22 cellular contexts compared by ENCODE assay signal in genomic region chr2:71471276-71471675, GRCh38. TPM values are rescaled to one million over a fixed set of nuclear protein-coding genes. Genes with fewer than 3 reads are reported as not detected.
DNase-seq lines count a peak whose midpoint lies in the region; ATAC-seq and TF ChIP-seq lines count a peak whose summit lies in the region.
"Had no signal": no experiment of that assay in that cellular context is flagged by ENCODE, and none has a peak within 500 bp of the region (broad histone marks: within the 10 kb centered on the region; RNA-seq: fewer than 3 reads in every experiment).

No MANE protein-coding gene starts in this region.

- no peak for TF ChIP-seq CTCF in spleen (IDR thresholded peaks at IDR 0.05 in 8 of 11, conservative IDR thresholded peaks at IDR 0.05 in 3 of 11)

- H3K27me3 ChIP-seq in spleen (replicated peaks in 1 of 7): peaks cover 0 to 38% (median 5%) of the 10 kb centered on the region in 7 donors
- H3K27me3 ChIP-seq: uterus had no signal

- no peaks in the 10 kb centered on the region for H3K9me3 ChIP-seq in spleen
- H3K9me3 ChIP-seq: BLaER1 treated with 17β-estradiol and CSF1 and Interleukin-3, amounts not matched to agents 10 nM and 100 nM; gastroesophageal sphincter; uterus had no signal

- ATAC-seq in GM21367 (IDR thresholded peaks at IDR 0.05; ENCODE audit: unreplicated experiment) (no peak), GM21390 (IDR thresholded peaks at IDR 0.05; ENCODE audit: unreplicated experiment) (no peak)
- ATAC-seq: gastroesophageal sphincter, T-cell, WTC11 had no signal

- peaks cover 0 to 31% (median 0%) of the 10 kb centered on the region in 6 donors for H3K36me3 ChIP-seq in spleen
- H3K36me3 ChIP-seq: uterus had no signal

- peaks cover 8 to 95% (median 52%) of the 10 kb centered on the region in 6 donors for H3K4me1 ChIP-seq in spleen
- H3K4me1 ChIP-seq: uterus had no signal

- H3K4me3 ChIP-seq in spleen: no peak overlapping the region
- H3K4me3 ChIP-seq: BLaER1 treated with 17β-estradiol and CSF1 and Interleukin-3, amounts not matched to agents 10 nM and 100 nM; gastroesophageal sphincter; uterus had no signal

- intact Hi-C loops in spleen (cut with DNase I; ENCODE audit: low total_unique reads): no loop called here

- peak overlapping the region in 1 of 8 donors; percentile 89 for H3K27ac ChIP-seq in spleen
- H3K27ac ChIP-seq: BLaER1 treated with 17β-estradiol and CSF1 and Interleukin-3, amounts not matched to agents 10 nM and 100 nM; gastroesophageal sphincter; HL-60; uterus had no signal

- DNase-seq in AG08396 (ENCODE audit: low spot score) (peak; percentile 63), HK-2 (ENCODE audit: unreplicated experiment) (peak; percentile 68), amniotic epithelial cell (ENCODE audit: low read depth) (peak; percentile 85), kidney tubule cell (ENCODE audit: low spot score) (peak; percentile 84), NCI-H526 treated with DMSO at 0.1 percent for 48 hours (lab: John Stamatoyannopoulos, UW) (no peak), spleen (no peak)
- DNase-seq: activated naive CD4-positive, alpha-beta T cell; central memory CD4-positive, alpha-beta T cell; endodermal cell; Karpas-422; midbrain; NCI-H1694; occipital lobe; stimulated activated naive CD4-positive, alpha-beta T cell; T-cell; uterus had no signal

- WGBS in spleen, 5 donors: 45 to 67% (median 55%) methylated on average over 1 of the region's 1 CpG

- TF ChIP-seq POLR2A in spleen (IDR thresholded peaks at IDR 0.05): no peak

RNA-seq across cellular contexts. Expression of gene DYSF, which starts 17.9 kb away (rescaled TPM):
- total RNA-seq in spleen: 100 to 1,000 TPM; 114 to 287 (median 142) TPM
- polyA plus RNA-seq in spleen: 10 to 100 TPM in 2 of 3 donors, 1 to 10 TPM in 1; 4.0 to 36.0 (median 13.7) TPM

Comparison
In these comparisons a context has a peak if more than half of its experiments do, and no peak if none do; other contexts are left out.
1. DNase-seq: peak in AG08396 (single experiment), HK-2 (single experiment), amniotic epithelial cell (single experiment) and kidney tubule cell (single experiment); none in NCI-H526 treated with DMSO at 0.1 percent for 48 hours (single experiment) and spleen (single experiment).